ENCODE assay signal across 14 cellular contexts in genomic region chr14:65277027-65277426, GRCh38.
DNase-seq lines count a peak whose midpoint lies in the region; ATAC-seq and TF ChIP-seq lines count a peak whose summit lies in the region.
"Had no signal": no experiment of that assay in that cellular context is flagged by ENCODE, and none has a peak within 500 bp of the region (broad histone marks: within the 10 kb centered on the region; RNA-seq: fewer than 3 reads in every experiment).

No MANE protein-coding gene starts in this region.

- no peak for ATAC-seq in activated CD4-positive, CD25-positive, alpha-beta regulatory T cell treated with anti-CD3 and anti-CD28 coated beads, Interleukin-2, amount 50 U/mL, for 24 hours
- ATAC-seq: SK-N-SH treated with all-trans-retinoic acid at 6 μM for 48 hours had no signal

- TF ChIP-seq CTCF in GM10266 (IDR thresholded peaks at IDR 0.05; ENCODE audit: control insufficient read depth, insufficient read depth, low read depth, missing control alignments) = no peak

- no peak overlapping the region for H3K4me3 ChIP-seq in GM23248
- H3K4me3 ChIP-seq: coronary artery, esophagus squamous epithelium, smooth muscle cell had no signal

- no peaks in the 10 kb centered on the region for H3K27me3 ChIP-seq in GM23248 (replicated peaks; ENCODE audit: insufficient read depth)
- H3K27me3 ChIP-seq: esophagus squamous epithelium had no signal

- no peaks in the 10 kb centered on the region for H4K20me1 ChIP-seq in GM23248 (ENCODE audit: insufficient read depth)

- H3K79me2 ChIP-seq in GM23248 (ENCODE audit: insufficient read depth) = no peaks in the 10 kb centered on the region

- peaks cover 23% of the 10 kb centered on the region for H3F3A ChIP-seq in GM23248 (ENCODE audit: insufficient read depth)

- DNase-seq in AG08395 (ENCODE audit: low spot score) (peak; percentile 54), GM23248 (peak; percentile 83), amniotic stem cell (lab: John Stamatoyannopoulos, UW) (peak; percentile 24), islet precursor cell (peak; percentile 64), NCI-H1417 (lab: John Stamatoyannopoulos, UW) (no peak), GM10266 (ENCODE audit: extremely low spot score) (no peak)
- no peak for DNase-seq in activated CD8-positive, alpha-beta memory T cell treated with anti-CD3 and anti-CD28 coated beads, Interleukin-2, amount 50 U/mL, for 4 hours
- DNase-seq: esophagus squamous epithelium, MV-4-11 had no signal

- no peaks in the 10 kb centered on the region for H3K36me3 ChIP-seq in GM23248 (ENCODE audit: low read depth)
- H3K36me3 ChIP-seq: esophagus squamous epithelium, WERI-Rb-1 had no signal

- H3K4me1 ChIP-seq in GM23248 (ENCODE audit: insufficient read depth) = peaks cover 18% of the 10 kb centered on the region

- WGBS in GM23248 (ENCODE audit: low coverage in 1 of 2, low lambda C conversion rate in 2 of 2, missing lambda C conversion rate in 2 of 2), 2 experiments = 52 to 56% methylated on average over 4 of the region's 4 CpGs

- no peaks in the 10 kb centered on the region for H3K9me3 ChIP-seq in GM23248 (ENCODE audit: low read depth)
- H3K9me3 ChIP-seq: esophagus squamous epithelium had no signal

- H3K4me2 ChIP-seq in GM23248 (ENCODE audit: unreplicated experiment) = no peak overlapping the region
- H3K4me2 ChIP-seq: smooth muscle cell had no signal

- no peak overlapping the region for H3K9ac ChIP-seq in GM23248

- in situ Hi-C loops in GM23248 (cut with MboI) = no loop called here

- peak overlapping the region; percentile 11 for H3K27ac ChIP-seq in GM23248
- H3K27ac ChIP-seq: coronary artery, esophagus squamous epithelium, WERI-Rb-1 had no signal

- H3K9me2 ChIP-seq in GM23248 (ENCODE audit: insufficient read depth) = no peaks in the 10 kb centered on the region

- H2AFZ ChIP-seq in GM23248 = no peak overlapping the region

Comparison
In these comparisons a context has a peak if more than half of its experiments do, and no peak if none do; other contexts are left out.
1. DNase-seq: peak in AG08395 (single experiment), GM23248 (single experiment), amniotic stem cell (single experiment) and islet precursor cell (single experiment); none in NCI-H1417 (0 of 3), activated CD8-positive, alpha-beta memory T cell treated with anti-CD3 and anti-CD28 coated beads, Interleukin-2, amount 50 U/mL, for 4 hours (single experiment) and GM10266 (single experiment).